Comparison of ENCODE assay signal across 8 cellular contexts in genomic region chr1:32933742-32934322, GRCh38. TPM values are rescaled to one million over a fixed set of nuclear protein-coding genes. Genes with fewer than 3 reads are reported as not detected.
A peak's percentile ranks its signal among the peaks of the same experiment; 100 is the strongest.
DNase-seq lines count a peak whose midpoint lies in the region.

No MANE protein-coding gene starts in this region.

- H3K9me3 Mint-ChIP-seq in activated CD4-positive, alpha-beta memory T cell treated with anti-CD3 and anti-CD28 coated beads for 36 hours = no peaks in the 10 kb centered on the region
- no peaks in the 10 kb centered on the region for H3K9me3 Mint-ChIP-seq in activated CD4-positive, alpha-beta memory T cell treated with anti-CD3 and anti-CD28 coated beads, Interleukin-2, amount 10 ng/mL, durations not matched to agents 7 days and 5 days

- H3K27me3 Mint-ChIP-seq in activated CD4-positive, alpha-beta memory T cell treated with anti-CD3 and anti-CD28 coated beads for 36 hours = no peaks in the 10 kb centered on the region
- no peaks in the 10 kb centered on the region for H3K27me3 Mint-ChIP-seq in activated CD4-positive, alpha-beta memory T cell treated with anti-CD3 and anti-CD28 coated beads, Interleukin-2, amount 10 ng/mL, durations not matched to agents 7 days and 5 days

- peaks cover 23% of the 10 kb centered on the region for H3K36me3 Mint-ChIP-seq in activated CD4-positive, alpha-beta memory T cell treated with anti-CD3 and anti-CD28 coated beads for 36 hours
- peaks cover 35% of the 10 kb centered on the region for H3K36me3 Mint-ChIP-seq in activated CD4-positive, alpha-beta memory T cell treated with anti-CD3 and anti-CD28 coated beads, Interleukin-2, amount 10 ng/mL, durations not matched to agents 7 days and 5 days (ENCODE audit: low read depth)

- H3K4me1 Mint-ChIP-seq in activated CD4-positive, alpha-beta memory T cell treated with anti-CD3 and anti-CD28 coated beads for 36 hours (ENCODE audit: low read depth) = peaks cover 25% of the 10 kb centered on the region
- H3K4me1 Mint-ChIP-seq in activated CD4-positive, alpha-beta memory T cell treated with anti-CD3 and anti-CD28 coated beads, Interleukin-2, amount 10 ng/mL, durations not matched to agents 7 days and 5 days = peaks cover 38% of the 10 kb centered on the region

- CTCF ChIA-PET in activated CD4-positive, alpha-beta memory T cell treated with anti-CD3 and anti-CD28 coated beads for 36 hours (lab: Charles Lee) = interaction anchor here (0.7 to 6.5 kb wide), 31 partner anchors 13 to 193 kb away, joined by 3 to 133 read pairs (median 4); partner anchors contain the start of gene AZIN2
- CTCF ChIA-PET in activated CD4-positive, alpha-beta memory T cell treated with anti-CD3 and anti-CD28 coated beads, Interleukin-2, amount 10 ng/mL, durations not matched to agents 7 days and 5 days (lab: Charles Lee) = interaction anchor here (0.9 to 5.5 kb wide), 13 partner anchors 9 to 193 kb away, joined by 3 to 82 read pairs (median 6); partner anchors contain the start of genes AZIN2 and RNF19B

- DNase-seq in activated CD4-positive, alpha-beta memory T cell treated with anti-CD3 and anti-CD28 coated beads for 36 hours = no peak
- DNase-seq in activated CD4-positive, alpha-beta memory T cell treated with anti-CD3 and anti-CD28 coated beads, Interleukin-2, amount 10 ng/mL, durations not matched to agents 7 days and 5 days = no peak
- peak; percentile 23 for DNase-seq in astrocyte of the hippocampus (ENCODE audit: low read depth, low spot score)
- peak; percentile 6 for DNase-seq in kidney glomerular epithelial cell (lab: John Stamatoyannopoulos, UW)
- peak; percentile 50 for DNase-seq in ureter (ENCODE audit: low spot score)
- DNase-seq in GM03348 (ENCODE audit: low spot score) = no peak
- no peak for DNase-seq in NCI-H345 treated with DMSO at 0.1 percent for 48 hours (lab: John Stamatoyannopoulos, UW; ENCODE audit: unreplicated experiment)
- no peak for DNase-seq in NCI-H2081 treated with DMSO at 0.1 percent for 48 hours (lab: John Stamatoyannopoulos, UW)

- H3K27ac Mint-ChIP-seq in activated CD4-positive, alpha-beta memory T cell treated with anti-CD3 and anti-CD28 coated beads for 36 hours = peak overlapping the region; percentile 42
- H3K27ac Mint-ChIP-seq in activated CD4-positive, alpha-beta memory T cell treated with anti-CD3 and anti-CD28 coated beads, Interleukin-2, amount 10 ng/mL, durations not matched to agents 7 days and 5 days = no peak overlapping the region

- no peak overlapping the region for H3K4me3 Mint-ChIP-seq in activated CD4-positive, alpha-beta memory T cell treated with anti-CD3 and anti-CD28 coated beads for 36 hours
- no peak overlapping the region for H3K4me3 Mint-ChIP-seq in activated CD4-positive, alpha-beta memory T cell treated with anti-CD3 and anti-CD28 coated beads, Interleukin-2, amount 10 ng/mL, durations not matched to agents 7 days and 5 days

- POLR2A ChIA-PET in activated CD4-positive, alpha-beta memory T cell treated with anti-CD3 and anti-CD28 coated beads for 36 hours (lab: Charles Lee) = interaction anchor here (2.5 kb wide), 1 partner anchor 31 kb away, joined by 10 read pairs; the partner anchor contains the start of gene RNF19B
- POLR2A ChIA-PET in activated CD4-positive, alpha-beta memory T cell treated with anti-CD3 and anti-CD28 coated beads, Interleukin-2, amount 10 ng/mL, durations not matched to agents 7 days and 5 days (lab: Charles Lee) = interaction anchor here (0.7 to 2.0 kb wide), 6 partner anchors 30 to 121 kb away, joined by 3 to 6 read pairs (median 4); partner anchors contain the start of gene RNF19B

- intact Hi-C loops in activated CD4-positive, alpha-beta memory T cell treated with anti-CD3 and anti-CD28 coated beads for 36 hours (cut with micrococcal nuclease) = loop anchor here (1.0 to 10.0 kb wide), 3 partner anchors 70 to 151 kb away; partner anchors contain the start of gene AZIN2

RNA-seq across cellular contexts. Expression of gene RNF19B, which starts 30.8 kb away (rescaled TPM):
- 10 to 100 TPM; 72.4 to 72.8 TPM for total RNA-seq in activated CD4-positive, alpha-beta memory T cell treated with anti-CD3 and anti-CD28 coated beads for 36 hours
- 10 to 100 TPM; 42.9 to 46.9 TPM for total RNA-seq in activated CD4-positive, alpha-beta memory T cell treated with anti-CD3 and anti-CD28 coated beads, Interleukin-2, amount 10 ng/mL, durations not matched to agents 7 days and 5 days
- total RNA-seq in ureter = 29.6 TPM

RNA-seq across cellular contexts. Expression of gene TMEM54, which starts 32.6 kb away (rescaled TPM):
- 1 to 10 TPM; 3.6 to 4.0 TPM for total RNA-seq in activated CD4-positive, alpha-beta memory T cell treated with anti-CD3 and anti-CD28 coated beads for 36 hours
- total RNA-seq in activated CD4-positive, alpha-beta memory T cell treated with anti-CD3 and anti-CD28 coated beads, Interleukin-2, amount 10 ng/mL, durations not matched to agents 7 days and 5 days = not detected
- total RNA-seq in ureter = 88.7 TPM

RNA-seq across cellular contexts. Expression of gene HPCA, which starts 47.5 kb away (rescaled TPM):
- total RNA-seq in activated CD4-positive, alpha-beta memory T cell treated with anti-CD3 and anti-CD28 coated beads for 36 hours = under 1 TPM in 1 of 2 experiments, not detected in 1; 0.29 TPM
- under 1 TPM; 0.38 to 0.60 TPM for total RNA-seq in activated CD4-positive, alpha-beta memory T cell treated with anti-CD3 and anti-CD28 coated beads, Interleukin-2, amount 10 ng/mL, durations not matched to agents 7 days and 5 days
- total RNA-seq in ureter = 0.75 TPM

Comparison
In these comparisons a context has a peak if more than half of its experiments do, and no peak if none do; other contexts are left out.
1. DNase-seq: peak in astrocyte of the hippocampus (single experiment), kidney glomerular epithelial cell (single experiment) and ureter (single experiment); none in activated CD4-positive, alpha-beta memory T cell treated with anti-CD3 and anti-CD28 coated beads for 36 hours (single experiment), activated CD4-positive, alpha-beta memory T cell treated with anti-CD3 and anti-CD28 coated beads, Interleukin-2, amount 10 ng/mL, durations not matched to agents 7 days and 5 days (single experiment), GM03348 (single experiment), NCI-H345 treated with DMSO at 0.1 percent for 48 hours (single experiment) and NCI-H2081 treated with DMSO at 0.1 percent for 48 hours (single experiment).
2. RNA of gene TMEM54, which starts 32.6 kb away (total RNA-seq): 88.7 TPM in ureter (single experiment); 3.6 to 4.0 TPM in activated CD4-positive, alpha-beta memory T cell treated with anti-CD3 and anti-CD28 coated beads for 36 hours and not detected in activated CD4-positive, alpha-beta memory T cell treated with anti-CD3 and anti-CD28 coated beads, Interleukin-2, amount 10 ng/mL, durations not matched to agents 7 days and 5 days; every median in the first group is over 10 times any median in the second.